In the genomic region with DNA sequence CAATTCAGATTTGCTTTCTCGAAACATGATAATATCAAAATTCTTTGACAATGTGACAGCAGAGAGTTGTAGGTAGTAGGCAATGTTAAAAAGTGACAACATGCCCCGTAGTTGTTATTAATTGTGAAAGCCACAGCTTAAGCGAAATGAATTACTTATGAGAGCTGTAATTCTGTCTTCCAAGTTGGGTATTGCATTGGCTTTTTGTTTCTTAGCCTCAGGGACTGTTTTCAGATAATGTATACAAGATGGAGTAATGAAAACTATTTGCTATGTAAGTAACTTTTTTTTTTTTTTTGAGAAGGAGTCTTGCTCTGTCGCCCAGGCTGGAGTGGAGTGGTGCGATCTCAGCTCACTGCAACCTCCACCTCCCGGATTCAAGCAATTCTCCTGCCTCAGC, we compare ENCODE assay signal across 34 cellular contexts.
"Had no signal": no experiment of that assay in that cellular context is flagged by ENCODE, and none has a peak within 500 bp of the region (broad histone marks: within the 10 kb centered on the region; RNA-seq: fewer than 3 reads in every experiment).

No MANE protein-coding gene starts in this region.

- H3K27ac ChIP-seq: KMS-11 had no signal

- H3K9ac ChIP-seq: KMS-11 had no signal

- H3K9me3 ChIP-seq: MG63 had no signal

- DNase-seq: Karpas-422, Kasumi-1, MG63, MM.1S, MV-4-11, NCI-H1048, NCI-H1092, NCI-H1092 treated with DMSO at 0.1 percent for 48 hours, NCI-H1105, NCI-H1105 treated with DMSO at 0.1 percent for 48 hours, NCI-H1417, NCI-H1417 treated with DMSO at 0.1 percent for 48 hours, NCI-H1436, NCI-H1436 treated with DMSO at 0.1 percent for 48 hours, NCI-H146, NCI-H1694, NCI-H1694 treated with DMSO at 0.1 percent for 48 hours, NCI-H187, NCI-H187 treated with DMSO at 0.1 percent for 48 hours, NCI-H1930, NCI-H2029, NCI-H2029 treated with DMSO at 0.1 percent for 48 hours, NCI-H2081, NCI-H2107, NCI-H2171, NCI-H2171 treated with DMSO at 0.1 percent for 48 hours, NCI-H2227 treated with DMSO at 0.1 percent for 48 hours, NCI-H226, NCI-H345, NCI-H446, NCI-H446 treated with DMSO at 0.1 percent for 48 hours, NCI-H510A, NCI-H510A treated with DMSO at 0.1 percent for 48 hours had no signal

- H3K36me3 ChIP-seq: MG63 had no signal

- H3K4me3 ChIP-seq: MG63 had no signal
